23 cellular contexts compared by ENCODE assay signal in genomic region chr20:46237221-46237620, GRCh38.
"Had no signal": no experiment of that assay in that cellular context is flagged by ENCODE, and none has a peak within 500 bp of the region (broad histone marks: within the 10 kb centered on the region; RNA-seq: fewer than 3 reads in every experiment).

No MANE protein-coding gene starts in this region.

- H3K27ac ChIP-seq: breast epithelium, esophagus squamous epithelium, gastrocnemius medialis, left ventricle myocardium inferior, ovary, psoas muscle, tibial artery had no signal

- H3K27ac Mint-ChIP-seq: activated naive CD8-positive, alpha-beta T cell treated with anti-CD3 and anti-CD28 coated beads for 36 hours; activated T-cell treated with anti-CD3 and anti-CD28 coated beads, Interleukin-2, amount 50 U/mL, for 24 hours; activated T-helper 17 cell treated with anti-CD3 and anti-CD28 coated beads, Interleukin-2, amount 50 U/mL, for 72 hours; mesothelial cell of epicardium; naive thymus-derived CD8-positive, alpha-beta T cell; stimulated activated naive CD8-positive, alpha-beta T cell treated with anti-CD3 and anti-CD28 coated beads, Interleukin-15, Interleukin-2, amounts not matched to agents 100 ng/mL and 50 ng/mL, for 24 hours had no signal

- H3K9me3 Mint-ChIP-seq: activated naive CD8-positive, alpha-beta T cell treated with anti-CD3 and anti-CD28 coated beads for 36 hours; activated T-cell treated with anti-CD3 and anti-CD28 coated beads, Interleukin-2, amount 50 U/mL, for 24 hours; activated T-helper 17 cell treated with anti-CD3 and anti-CD28 coated beads, Interleukin-2, amount 50 U/mL, for 72 hours; central memory CD8-positive, alpha-beta T cell; mesothelial cell of epicardium; stimulated activated naive CD8-positive, alpha-beta T cell treated with anti-CD3 and anti-CD28 coated beads, Interleukin-15, Interleukin-2, amounts not matched to agents 100 ng/mL and 50 ng/mL, for 24 hours had no signal

- H3K36me3 ChIP-seq: breast epithelium, esophagus squamous epithelium, gastrocnemius medialis, left ventricle myocardium inferior, ovary, tibial artery had no signal

- H3K36me3 Mint-ChIP-seq: activated naive CD8-positive, alpha-beta T cell treated with anti-CD3 and anti-CD28 coated beads for 36 hours; mesothelial cell of epicardium; naive thymus-derived CD8-positive, alpha-beta T cell had no signal

- H3K4me1 ChIP-seq: breast epithelium, esophagus squamous epithelium, gastrocnemius medialis, left ventricle myocardium inferior, psoas muscle, tibial artery had no signal

- H3K4me3 Mint-ChIP-seq: activated naive CD8-positive, alpha-beta T cell treated with anti-CD3 and anti-CD28 coated beads for 36 hours; activated T-cell treated with anti-CD3 and anti-CD28 coated beads, Interleukin-2, amount 50 U/mL, for 24 hours; activated T-helper 17 cell treated with anti-CD3 and anti-CD28 coated beads, Interleukin-2, amount 50 U/mL, for 72 hours; central memory CD8-positive, alpha-beta T cell; mesothelial cell of epicardium; naive thymus-derived CD8-positive, alpha-beta T cell; stimulated activated naive CD8-positive, alpha-beta T cell treated with anti-CD3 and anti-CD28 coated beads, Interleukin-15, Interleukin-2, amounts not matched to agents 100 ng/mL and 50 ng/mL, for 24 hours had no signal

- H3K4me1 Mint-ChIP-seq: activated naive CD8-positive, alpha-beta T cell treated with anti-CD3 and anti-CD28 coated beads for 36 hours; activated T-helper 17 cell treated with anti-CD3 and anti-CD28 coated beads, Interleukin-2, amount 50 U/mL, for 72 hours; central memory CD8-positive, alpha-beta T cell; mesothelial cell of epicardium; naive thymus-derived CD8-positive, alpha-beta T cell had no signal

- H3K9me3 ChIP-seq: breast epithelium, esophagus squamous epithelium, gastrocnemius medialis, left ventricle myocardium inferior, ovary, psoas muscle, tibial artery had no signal

- ATAC-seq: activated T-helper 17 cell treated with anti-CD3 and anti-CD28 coated beads, Interleukin-2, amount 50 U/mL, for 72 hours; gastrocnemius medialis; naive thymus-derived CD8-positive, alpha-beta T cell; psoas muscle; right cardiac atrium had no signal

- DNase-seq: activated CD4-positive, CD25-positive, alpha-beta regulatory T cell treated with anti-CD3 and anti-CD28 coated beads, Interleukin-2, amount 50 U/mL, for 72 hours; activated CD8-positive, alpha-beta memory T cell treated with anti-CD3 and anti-CD28 coated beads for 24 hours; activated CD8-positive, alpha-beta memory T cell treated with anti-CD3 and anti-CD28 coated beads, Interleukin-2, amount 50 U/mL, for 4 hours; activated naive CD8-positive, alpha-beta T cell treated with anti-CD3 and anti-CD28 coated beads for 36 hours; activated T-cell treated with anti-CD3 and anti-CD28 coated beads, Interleukin-2, amount 50 U/mL, for 24 hours; amniotic stem cell; esophagus squamous epithelium; gastrocnemius medialis; hippocampal formation; left ventricle myocardium inferior; naive thymus-derived CD8-positive, alpha-beta T cell; ovary; psoas muscle; right cardiac atrium; stimulated activated CD4-positive, alpha-beta T cell treated with anti-CD3 and anti-CD28 coated beads, Interleukin-12 subunit alpha, Interleukin-12 subunit beta, amount 100 ng/mL, for 4 hours; stimulated activated CD4-positive, alpha-beta T cell treated with anti-CD3 and anti-CD28 coated beads, Interleukin-1b, Interleukin-23, amount 100 ng/mL, for 48 hours; substantia nigra; tibial artery had no signal

- H3K4me3 ChIP-seq: breast epithelium, esophagus squamous epithelium, gastrocnemius medialis, left ventricle myocardium inferior, ovary, psoas muscle, tibial artery had no signal

- H3K27me3 ChIP-seq: gastrocnemius medialis, ovary had no signal
